In genomic region chr1:115837386-115837761, GRCh38 we compare ENCODE assay signal across 17 cellular contexts. TPM values are rescaled to one million over a fixed set of nuclear protein-coding genes. Genes with fewer than 3 reads are reported as not detected.
DNase-seq lines count a peak whose midpoint lies in the region; ATAC-seq and TF ChIP-seq lines count a peak whose summit lies in the region.
"Had no signal": no experiment of that assay in that cellular context is flagged by ENCODE, and none has a peak within 500 bp of the region (broad histone marks: within the 10 kb centered on the region; RNA-seq: fewer than 3 reads in every experiment).

No MANE protein-coding gene starts in this region.

- 50% methylated on average over 7 of the region's 7 CpGs for WGBS in hepatocyte (ENCODE audit: low lambda C conversion rate, missing lambda C conversion rate)

- peak overlapping the region; percentile 41 for H2AFZ ChIP-seq in hepatocyte

- H4K20me1 ChIP-seq in hepatocyte (ENCODE audit: insufficient read depth, poor library complexity, severe bottlenecking): no peaks in the 10 kb centered on the region

- peaks cover 10% of the 10 kb centered on the region; the same call in 1 of the 2 replicates for H3K4me1 ChIP-seq in ES-I3 (ENCODE audit: insufficient read depth, low read length)
- no peaks in the 10 kb centered on the region for H3K4me1 ChIP-seq in NT2/D1 (ENCODE audit: insufficient read depth, insufficient read length)
- H3K4me1 ChIP-seq in hepatocyte (ENCODE audit: insufficient read depth): peaks cover 23% of the 10 kb centered on the region
- H3K4me1 ChIP-seq: SJCRH30 had no signal

- H3K4me2 ChIP-seq in hepatocyte: peak overlapping the region; percentile 83

- H3K9ac ChIP-seq in ES-I3 (ENCODE audit: low read depth, low read length) (peak overlapping the region; percentile 74), NT2/D1 (ENCODE audit: insufficient read length, low read depth) (peak overlapping the region; percentile 87)

- H3K27me3 ChIP-seq in NT2/D1 (ENCODE audit: insufficient read depth, insufficient read length) (peaks cover 77% of the 10 kb centered on the region), hepatocyte (peaks cover 77% of the 10 kb centered on the region)
- H3K27me3 ChIP-seq: SJCRH30 had no signal

- no peaks in the 10 kb centered on the region for H3K79me2 ChIP-seq in hepatocyte

- H3K36me3 ChIP-seq in ES-I3 (ENCODE audit: insufficient read depth, low read length): no peaks in the 10 kb centered on the region
- H3K36me3 ChIP-seq in NT2/D1 (ENCODE audit: insufficient read depth, insufficient read length, low read length): no peaks in the 10 kb centered on the region
- no peaks in the 10 kb centered on the region for H3K36me3 ChIP-seq in hepatocyte (replicated peaks; ENCODE audit: insufficient read depth, low read depth)
- H3K36me3 ChIP-seq: cardiac muscle cell, SJCRH30 had no signal

- ATAC-seq in omental fat pad (ENCODE audit: low FRiP score): no peak
- ATAC-seq: stimulated activated naive CD8-positive, alpha-beta T cell treated with anti-CD3 and anti-CD28 coated beads, Interleukin-15, Interleukin-2, amounts not matched to agents 100 U/mL and 50 U/mL, for 24 hours had no signal

- no peaks in the 10 kb centered on the region for H3K9me3 ChIP-seq in ES-I3 (ENCODE audit: control insufficient read depth, insufficient read depth, low read length)
- H3K9me3 ChIP-seq in NT2/D1 (ENCODE audit: insufficient read depth, low read length): no peaks in the 10 kb centered on the region
- no peaks in the 10 kb centered on the region for H3K9me3 ChIP-seq in hepatocyte (ENCODE audit: low read depth)
- H3K9me3 ChIP-seq: SJCRH30 had no signal

- no peak for TF ChIP-seq CTCF in hepatocyte (IDR thresholded peaks at IDR 0.05; ENCODE audit: poor library complexity)
- TF ChIP-seq CTCF in omental fat pad (IDR thresholded peaks at IDR 0.05): no peak

- H3K9me2 ChIP-seq in hepatocyte (replicated peaks; ENCODE audit: insufficient read depth): no peaks in the 10 kb centered on the region

- H3K4me3 ChIP-seq in NT2/D1 (ENCODE audit: insufficient read length, low read depth) (peak overlapping the region; percentile 73), hepatocyte (no peak overlapping the region)
- H3K4me3 ChIP-seq: SJCRH30 had no signal

- no peak overlapping the region for H3K27ac ChIP-seq in hepatocyte
- H3K27ac ChIP-seq: cardiac muscle cell, HL-60, SJCRH30 had no signal

- DNase-seq in NT2/D1 (ENCODE audit: low read depth, low spot score) (no peak), hepatocyte (ENCODE audit: low spot score) (no peak), pons (ENCODE audit: low spot score) (peak; percentile 17), omental fat pad (ENCODE audit: low spot score) (no peak), SIG-M5 (lab: John Stamatoyannopoulos, UW) (no peak), mesenteric fat pad (ENCODE audit: low spot score) (no peak)
- DNase-seq in stimulated activated naive CD4-positive, alpha-beta T cell treated with Interleukin-2 at 50 U/mL for 16 hours (lab: John Stamatoyannopoulos, UW): no peak
- DNase-seq: activated CD4-positive, alpha-beta T cell treated with anti-CD3 and anti-CD28 coated beads, Interleukin-2, amount 50 U/mL, for 4 hours; effector memory CD4-positive, alpha-beta T cell; immature natural killer cell; occipital lobe; SJCRH30 had no signal

RNA-seq across cellular contexts. Expression of gene NHLH2, which starts 3.6 kb away (rescaled TPM):
- total RNA-seq in hepatocyte: not detected in 2 replicates
- polyA plus RNA-seq in hepatocyte: 0.02 and 0.49 TPM in 2 replicates
- not detected for total RNA-seq in omental fat pad
- not detected for total RNA-seq in mesenteric fat pad
- total RNA-seq: activated naive CD8-positive, alpha-beta T cell treated with anti-CD3 and anti-CD28 coated beads for 36 hours; cardiac muscle cell; SJCRH30 had no signal
- polyA plus RNA-seq: cardiac muscle cell, immature natural killer cell had no signal
